Comparison of ENCODE assay signal across 16 cellular contexts in the genomic region with DNA sequence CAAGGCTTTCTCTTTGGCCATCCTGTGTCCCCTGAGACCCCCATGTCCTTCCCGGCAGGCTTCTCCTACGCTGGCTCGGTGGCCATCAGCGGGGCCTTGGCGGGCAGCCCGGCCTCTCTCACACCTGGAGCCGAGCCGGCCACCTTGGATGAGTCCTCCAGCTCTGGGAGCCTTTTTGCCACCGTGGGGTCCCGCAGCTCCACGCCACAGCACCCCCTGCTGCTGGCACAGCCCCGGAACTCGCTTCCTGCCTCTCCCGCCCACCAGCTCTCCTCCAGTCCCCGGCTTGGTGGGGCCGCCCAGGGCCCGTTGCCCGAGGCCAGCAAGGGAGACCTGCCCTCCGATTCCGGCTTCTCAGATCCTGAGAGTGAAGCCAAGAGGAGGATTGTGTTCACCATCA. TPM values are rescaled to one million over a fixed set of nuclear protein-coding genes. Genes with fewer than 3 reads are reported as not detected.
DNase-seq lines count a peak whose midpoint lies in the region; ATAC-seq and TF ChIP-seq lines count a peak whose summit lies in the region.
"Had no signal": no experiment of that assay in that cellular context is flagged by ENCODE, and none has a peak within 500 bp of the region (broad histone marks: within the 10 kb centered on the region; RNA-seq: fewer than 3 reads in every experiment).

No MANE protein-coding gene starts in this region.

- no peak for TF ChIP-seq POLR2A in uterus (IDR thresholded peaks at IDR 0.05)

- H3K4me2 ChIP-seq in BLaER1 treated with 17β-estradiol and CSF1 and Interleukin-3, amounts not matched to agents 10 nM and 100 nM: peak overlapping the region; percentile 80 to 94 (median 88)
- H3K4me2 ChIP-seq: KMS-11 had no signal

- peaks cover 53 to 97% (median 90%) of the 10 kb centered on the region in 10 experiments for H3K4me1 ChIP-seq in BLaER1 treated with 17β-estradiol and CSF1 and Interleukin-3, amounts not matched to agents 10 nM and 100 nM
- H3K4me1 ChIP-seq in NT2/D1 (ENCODE audit: insufficient read depth, insufficient read length): peaks cover 10% of the 10 kb centered on the region
- no peaks in the 10 kb centered on the region for H3K4me1 ChIP-seq in psoas muscle
- H3K4me1 ChIP-seq in uterus: no peaks in the 10 kb centered on the region
- H3K4me1 ChIP-seq: SJCRH30 had no signal

- H3K36me3 ChIP-seq in BLaER1 treated with 17β-estradiol and CSF1 and Interleukin-3, amounts not matched to agents 10 nM and 100 nM: peaks cover 57 to 83% (median 74%) of the 10 kb centered on the region in 11 experiments
- peaks cover 85% of the 10 kb centered on the region for H3K36me3 ChIP-seq in NT2/D1 (ENCODE audit: insufficient read depth, insufficient read length, low read length)
- peaks cover 10 to 92% of the 10 kb centered on the region in 2 donors for H3K36me3 ChIP-seq in psoas muscle (ENCODE audit: insufficient read depth in 1 of 2, low read depth in 1 of 2)
- H3K36me3 ChIP-seq in uterus: no peaks in the 10 kb centered on the region

- peak overlapping the region in 10 of 11 experiments; percentile 23 to 74 (median 54); a peak in 17 of 22 replicates for H3K9ac ChIP-seq in BLaER1 treated with 17β-estradiol and CSF1 and Interleukin-3, amounts not matched to agents 10 nM and 100 nM
- H3K9ac ChIP-seq in NT2/D1 (ENCODE audit: insufficient read length, low read depth): peak overlapping the region; percentile 32
- H3K9ac ChIP-seq: KMS-11 had no signal

- peak overlapping the region in 3 of 10 experiments; percentile 5 to 24 (median 11); a peak in 6 of 20 replicates for H3K4me3 ChIP-seq in BLaER1 treated with 17β-estradiol and CSF1 and Interleukin-3, amounts not matched to agents 10 nM and 100 nM
- H3K4me3 ChIP-seq in NT2/D1 (ENCODE audit: insufficient read length, low read depth) (no peak overlapping the region), choroid plexus epithelial cell (ENCODE audit: low read depth, low read length) (no peak overlapping the region), psoas muscle (no peak overlapping the region), uterus (no peak overlapping the region)
- H3K4me3 ChIP-seq: mucosa of descending colon, SJCRH30 had no signal

- peaks cover 91 to 100% (median 97%) of the 10 kb centered on the region in 11 experiments for H4K20me1 ChIP-seq in BLaER1 treated with 17β-estradiol and CSF1 and Interleukin-3, amounts not matched to agents 10 nM and 100 nM

- intact Hi-C loops in psoas muscle (cut with DNase I) (no loop called here), uterus (cut with DNase I; ENCODE audit: low total_unique reads) (no loop called here)

- TF ChIP-seq CTCF in choroid plexus epithelial cell (conservative IDR thresholded peaks at IDR 0.05; ENCODE audit: low read depth, low read length) (peak; percentile 58), psoas muscle (IDR thresholded peaks at IDR 0.05) (peak; percentile 17), uterus (IDR thresholded peaks at IDR 0.05) (peak in 1 of 4 experiments; percentile 13)

- H3K27ac ChIP-seq in BLaER1 treated with 17β-estradiol and CSF1 and Interleukin-3, amounts not matched to agents 10 nM and 100 nM: peak overlapping the region in 9 of 11 experiments; percentile 36 to 79 (median 68); a peak in 15 of 22 replicates
- H3K27ac ChIP-seq in psoas muscle (no peak overlapping the region), uterus (no peak overlapping the region)
- H3K27ac ChIP-seq: KMS-11, SJCRH30 had no signal

- peak in 2 of 4 donors; percentile 6 to 12 for ATAC-seq in psoas muscle
- no peak for ATAC-seq in GM18498 (IDR thresholded peaks at IDR 0.05; ENCODE audit: unreplicated experiment)
- ATAC-seq: mucosa of descending colon; stimulated activated naive CD8-positive, alpha-beta T cell treated with anti-CD3 and anti-CD28 coated beads, Interleukin-15, Interleukin-2, amounts not matched to agents 100 U/mL and 50 U/mL, for 24 hours had no signal

- DNase-seq in NT2/D1 (ENCODE audit: low read depth, low spot score) (no peak), choroid plexus epithelial cell (ENCODE audit: low read depth) (peak; percentile 38), psoas muscle (no peak), uterus (no peak), NCI-H2029 treated with DMSO at 0.1 percent for 48 hours (lab: John Stamatoyannopoulos, UW) (no peak)
- no peak for DNase-seq in stimulated activated CD8-positive, alpha-beta memory T cell treated with anti-CD3 and anti-CD28 coated beads, Interleukin-4, amount 100 ng/mL, for 48 hours
- DNase-seq: activated CD8-positive, alpha-beta memory T cell treated with anti-CD3 and anti-CD28 coated beads for 24 hours; activated naive CD4-positive, alpha-beta T cell treated with anti-CD3 and anti-CD28 coated beads, Interleukin-2, amount 10 ng/mL, durations not matched to agents 7 days and 5 days; CD4-positive, alpha-beta T cell; mucosa of descending colon; NCI-H774; SJCRH30; stimulated activated naive CD8-positive, alpha-beta T cell treated with anti-CD3 and anti-CD28 coated beads, Interleukin-15, Interleukin-2, amounts not matched to agents 100 U/mL and 50 U/mL, for 24 hours had no signal

- H3K9me3 ChIP-seq in BLaER1 treated with 17β-estradiol and CSF1 and Interleukin-3, amounts not matched to agents 10 nM and 100 nM (replicated peaks in 1 of 11): no peaks in the 10 kb centered on the region
- H3K9me3 ChIP-seq in NT2/D1 (ENCODE audit: insufficient read depth, low read length) (no peaks in the 10 kb centered on the region), psoas muscle (no peaks in the 10 kb centered on the region), uterus (no peaks in the 10 kb centered on the region)
- H3K9me3 ChIP-seq: mucosa of descending colon, SJCRH30 had no signal

- H3K27me3 ChIP-seq in BLaER1 treated with 17β-estradiol and CSF1 and Interleukin-3, amounts not matched to agents 10 nM and 100 nM: peaks cover 0 to 12% (median 0%) of the 10 kb centered on the region in 11 experiments; a peak in 1 of 22 replicates
- H3K27me3 ChIP-seq in NT2/D1 (ENCODE audit: insufficient read depth, insufficient read length) (no peaks in the 10 kb centered on the region), psoas muscle (ENCODE audit: insufficient read depth in 3 of 3, low read length in 2 of 3) (no peaks in the 10 kb centered on the region), uterus (no peaks in the 10 kb centered on the region)
- H3K27me3 ChIP-seq: SJCRH30 had no signal

- WGBS in psoas muscle, 3 donors: 73 to 77% (median 75%) methylated on average over 17 to 20 of the region's 20 CpGs

RNA-seq across cellular contexts. Expression of a gene that starts 14.2 kb away (rescaled TPM):
- total RNA-seq in psoas muscle: 10 to 100 TPM; 54.9 to 65.5 (median 60.0) TPM
- polyA plus RNA-seq in psoas muscle: 100 to 1,000 TPM in 1 of 3 donors, 10 to 100 TPM in 2; 80.6 to 146 (median 95.3) TPM
- 10 to 100 TPM in 3 of 4 donors, 1 to 10 TPM in 1; 5.9 to 56.7 (median 30.1) TPM for total RNA-seq in uterus

RNA-seq across cellular contexts. Expression of a gene that starts 14.7 kb away (rescaled TPM):
- total RNA-seq in psoas muscle (10 to 100 TPM; 31.1 to 46.8 (median 40.2) TPM), uterus (100 to 1,000 TPM in 1 of 4 donors, 10 to 100 TPM in 3; 33.2 to 107 (median 50.6) TPM)
- polyA plus RNA-seq in psoas muscle: 10 to 100 TPM; 25.9 to 33.6 (median 28.9) TPM

RNA-seq across cellular contexts. Expression of a gene that starts 27.2 kb away (rescaled TPM):
- total RNA-seq in psoas muscle (1 to 10 TPM; 1.9 to 3.6 (median 2.7) TPM), uterus (1 to 10 TPM in 1 of 4 donors, under 1 TPM in 1, not detected in 2; 0.35 to 3.5 TPM)
- polyA plus RNA-seq in psoas muscle: 1 to 10 TPM in 1 of 3 donors, under 1 TPM in 2; 0.38 to 2.4 (median 0.53) TPM

RNA-seq across cellular contexts. Expression of a gene that starts 34.3 kb away (rescaled TPM):
- 100 to 1,000 TPM; 107 to 191 (median 162) TPM for total RNA-seq in psoas muscle
- polyA plus RNA-seq in psoas muscle: 100 to 1,000 TPM; 110 to 271 (median 130) TPM
- not detected for total RNA-seq in uterus

RNA-seq across cellular contexts. Expression of a gene that starts 58.2 kb away (rescaled TPM):
- total RNA-seq in psoas muscle: 10 to 100 TPM; 11.2 to 25.9 (median 22.1) TPM
- polyA plus RNA-seq in psoas muscle: 10 to 100 TPM in 2 of 3 donors, 1 to 10 TPM in 1; 7.6 to 16.3 (median 15.5) TPM
- 10 to 100 TPM in 2 of 4 donors, 1 to 10 TPM in 2; 3.2 to 45.3 (median 10.0) TPM for total RNA-seq in uterus

Comparison
In these comparisons a context has a peak if more than half of its experiments do, and no peak if none do; other contexts are left out.
1. H3K27ac ChIP-seq: peak in BLaER1 treated with 17β-estradiol and CSF1 and Interleukin-3, amounts not matched to agents 10 nM and 100 nM (9 of 11); none in psoas muscle (single experiment) and uterus (0 of 2).